In genomic region chr4:103100691-103101090, GRCh38 we compare ENCODE assay signal across 20 cellular contexts.
"Had no signal": no experiment of that assay in that cellular context is flagged by ENCODE, and none has a peak within 500 bp of the region (broad histone marks: within the 10 kb centered on the region; RNA-seq: fewer than 3 reads in every experiment).

No MANE protein-coding gene starts in this region.

- H3K27ac ChIP-seq: brain microvascular endothelial cell, colonic mucosa, gastroesophageal sphincter, heart left ventricle, left ventricle myocardium inferior, parathyroid adenoma, stomach, vagina had no signal

- FAIRE-seq: endometrium, TTC549 had no signal

- ATAC-seq: activated T-cell treated with anti-CD3 and anti-CD28 coated beads, Interleukin-2, amount 50 U/mL, for 4 hours; gastroesophageal sphincter; heart left ventricle; sciatic nerve had no signal

- H3K9me3 ChIP-seq: colonic mucosa, gastroesophageal sphincter, heart left ventricle, left ventricle myocardium inferior, stomach, vagina had no signal

- H2AFZ ChIP-seq: parathyroid adenoma had no signal

- H3K36me3 ChIP-seq: brain microvascular endothelial cell, colonic mucosa, gastroesophageal sphincter, heart left ventricle, left ventricle myocardium inferior, stomach, vagina had no signal

- H3K4me3 ChIP-seq: colonic mucosa, gastroesophageal sphincter, heart left ventricle, left ventricle myocardium inferior, stomach, vagina had no signal

- DNase-seq: activated B cell treated with CpG ODN at 0.5 μM for 24 hours; activated CD4-positive, alpha-beta T cell treated with anti-CD3 and anti-CD28 coated beads, Interleukin-2, amount 10 ng/mL, durations not matched to agents 7 days and 5 days; activated CD8-positive, alpha-beta memory T cell treated with anti-CD3 and anti-CD28 coated beads, Interleukin-2, amount 50 U/mL, for 4 hours; activated naive CD4-positive, alpha-beta T cell treated with anti-CD3 and anti-CD28 coated beads for 36 hours; activated T-cell treated with anti-CD3 and anti-CD28 coated beads, Interleukin-2, amount 50 U/mL, for 4 hours; brain microvascular endothelial cell; central memory CD4-positive, alpha-beta T cell; colonic mucosa; heart left ventricle; kidney glomerular epithelial cell; left ventricle myocardium inferior; stimulated activated CD4-positive, alpha-beta T cell treated with anti-CD3 and anti-CD28 coated beads, Interleukin-4, amount 100 ng/mL, for 24 hours; stomach; trophoblast cell had no signal

- H3K4me1 ChIP-seq: colonic mucosa, parathyroid adenoma had no signal

- H3K9ac ChIP-seq: parathyroid adenoma had no signal

- H3K27me3 ChIP-seq: brain microvascular endothelial cell, colonic mucosa, gastroesophageal sphincter, heart left ventricle, stomach, vagina had no signal
